15 cellular contexts compared by ENCODE assay signal in genomic region chr2:132974477-132975050, GRCh38.
"Had no signal": no experiment of that assay in that cellular context is flagged by ENCODE, and none has a peak within 500 bp of the region (broad histone marks: within the 10 kb centered on the region; RNA-seq: fewer than 3 reads in every experiment).

No MANE protein-coding gene starts in this region.

- H3K27me3 Mint-ChIP-seq: activated CD4-positive, alpha-beta T cell treated with anti-CD3 and anti-CD28 coated beads for 36 hours; activated CD8-positive, alpha-beta T cell treated with anti-CD3 and anti-CD28 coated beads for 36 hours; activated naive CD8-positive, alpha-beta T cell treated with anti-CD3 and anti-CD28 coated beads, Interleukin-2, amount 10 ng/mL, durations not matched to agents 7 days and 5 days; stimulated activated naive CD8-positive, alpha-beta T cell treated with anti-CD3 and anti-CD28 coated beads, Interleukin-15, Interleukin-2, amounts not matched to agents 100 ng/mL and 50 ng/mL, for 24 hours had no signal

- H3K27ac Mint-ChIP-seq: activated CD4-positive, alpha-beta T cell treated with anti-CD3 and anti-CD28 coated beads for 36 hours; activated CD8-positive, alpha-beta T cell treated with anti-CD3 and anti-CD28 coated beads for 36 hours; activated naive CD8-positive, alpha-beta T cell treated with anti-CD3 and anti-CD28 coated beads, Interleukin-2, amount 10 ng/mL, durations not matched to agents 7 days and 5 days; activated T-cell treated with anti-CD3 and anti-CD28 coated beads, Interleukin-2, amount 50 U/mL, for 72 hours; stimulated activated naive CD8-positive, alpha-beta T cell treated with anti-CD3 and anti-CD28 coated beads, Interleukin-15, Interleukin-2, amounts not matched to agents 100 ng/mL and 50 ng/mL, for 24 hours had no signal

- H3K4me1 Mint-ChIP-seq: activated CD4-positive, alpha-beta T cell treated with anti-CD3 and anti-CD28 coated beads for 36 hours had no signal

- DNase-seq: activated CD4-positive, alpha-beta T cell treated with anti-CD3 and anti-CD28 coated beads for 36 hours; activated CD8-positive, alpha-beta memory T cell treated with anti-CD3 and anti-CD28 coated beads, Interleukin-2, amount 50 U/mL, for 4 hours; activated CD8-positive, alpha-beta T cell treated with anti-CD3 and anti-CD28 coated beads for 36 hours; activated naive CD8-positive, alpha-beta T cell treated with anti-CD3 and anti-CD28 coated beads, Interleukin-2, amount 10 ng/mL, durations not matched to agents 7 days and 5 days; activated T-cell treated with anti-CD3 and anti-CD28 coated beads, Interleukin-2, amount 50 U/mL, for 72 hours; central memory CD4-positive, alpha-beta T cell; effector CD4-positive, alpha-beta T cell; kidney; stimulated activated CD4-positive, alpha-beta T cell treated with anti-CD3 and anti-CD28 coated beads, Interleukin-4, amount 100 ng/mL, for 1 hour; T1000; testis had no signal

- H3K27me3 ChIP-seq: hepatocyte, testis had no signal

- H3K4me3 Mint-ChIP-seq: activated CD4-positive, alpha-beta T cell treated with anti-CD3 and anti-CD28 coated beads for 36 hours; activated CD8-positive, alpha-beta T cell treated with anti-CD3 and anti-CD28 coated beads for 36 hours; activated naive CD8-positive, alpha-beta T cell treated with anti-CD3 and anti-CD28 coated beads, Interleukin-2, amount 10 ng/mL, durations not matched to agents 7 days and 5 days; activated T-cell treated with anti-CD3 and anti-CD28 coated beads, Interleukin-2, amount 50 U/mL, for 72 hours; stimulated activated naive CD8-positive, alpha-beta T cell treated with anti-CD3 and anti-CD28 coated beads, Interleukin-15, Interleukin-2, amounts not matched to agents 100 ng/mL and 50 ng/mL, for 24 hours had no signal

- H3K9me3 Mint-ChIP-seq: activated CD8-positive, alpha-beta T cell treated with anti-CD3 and anti-CD28 coated beads for 36 hours; stimulated activated naive CD8-positive, alpha-beta T cell treated with anti-CD3 and anti-CD28 coated beads, Interleukin-15, Interleukin-2, amounts not matched to agents 100 ng/mL and 50 ng/mL, for 24 hours had no signal

- H3K36me3 Mint-ChIP-seq: activated naive CD8-positive, alpha-beta T cell treated with anti-CD3 and anti-CD28 coated beads, Interleukin-2, amount 10 ng/mL, durations not matched to agents 7 days and 5 days had no signal

- H3K4me1 ChIP-seq: testis had no signal

- H3K4me3 ChIP-seq: coronary artery, hepatocyte, testis had no signal

- H3K27ac ChIP-seq: coronary artery, hepatocyte, testis, VCaP had no signal

- H3K9me3 ChIP-seq: testis had no signal

- ATAC-seq: activated CD4-positive, alpha-beta T cell treated with anti-CD3 and anti-CD28 coated beads for 36 hours; activated CD8-positive, alpha-beta T cell treated with anti-CD3 and anti-CD28 coated beads for 36 hours; activated T-cell treated with anti-CD3 and anti-CD28 coated beads, Interleukin-2, amount 50 U/mL, for 72 hours had no signal
